Comparison of ENCODE assay signal across 10 cellular contexts in genomic region chr13:25371608-25372274, GRCh38. TPM values are rescaled to one million over a fixed set of nuclear protein-coding genes. Genes with fewer than 3 reads are reported as not detected.
DNase-seq lines count a peak whose midpoint lies in the region; ATAC-seq lines count a peak whose summit lies in the region.
"Had no signal": no experiment of that assay in that cellular context is flagged by ENCODE, and none has a peak within 500 bp of the region (broad histone marks: within the 10 kb centered on the region; RNA-seq: fewer than 3 reads in every experiment).

TSS of gene ATP8A2 (plus strand) at chr13:25371974. CDS start at chr13:25372213, 239 bp downstream.

- H3K9me3 Mint-ChIP-seq in activated CD4-positive, alpha-beta T cell treated with anti-CD3 and anti-CD28 coated beads for 36 hours (ENCODE audit: low read depth), result no peaks in the 10 kb centered on the region
- H3K9me3 Mint-ChIP-seq in activated T-cell treated with anti-CD3 and anti-CD28 coated beads, Interleukin-2, amount 50 U/mL, for 72 hours, result no peaks in the 10 kb centered on the region

- H3K4me3 Mint-ChIP-seq in activated CD4-positive, alpha-beta T cell treated with anti-CD3 and anti-CD28 coated beads for 36 hours, result peak within 1 kb of the TSS; percentile 56
- H3K4me3 Mint-ChIP-seq in activated T-cell treated with anti-CD3 and anti-CD28 coated beads, Interleukin-2, amount 50 U/mL, for 72 hours, result peak within 1 kb of the TSS; percentile 56 to 74

- H3K27me3 Mint-ChIP-seq in activated CD4-positive, alpha-beta T cell treated with anti-CD3 and anti-CD28 coated beads for 36 hours, result peaks cover 62% of the 10 kb centered on the region
- peaks cover 73% of the 10 kb centered on the region for H3K27me3 Mint-ChIP-seq in activated T-cell treated with anti-CD3 and anti-CD28 coated beads, Interleukin-2, amount 50 U/mL, for 72 hours (ENCODE audit: low read depth)

- H3K4me3 ChIP-seq in iPS-11a (ENCODE audit: low read depth, low read length), result peak within 1 kb of the TSS; percentile 55
- H3K4me3 ChIP-seq in stomach smooth muscle (ENCODE audit: low read length in 2 of 2), result peak within 1 kb of the TSS; percentile 40 to 46

- peaks cover 5% of the 10 kb centered on the region for H3K4me1 ChIP-seq in stomach smooth muscle (ENCODE audit: control insufficient read depth, insufficient read depth, low read length)

- CTCF ChIA-PET in activated CD4-positive, alpha-beta T cell treated with anti-CD3 and anti-CD28 coated beads for 36 hours (lab: Charles Lee), result no interaction called here

- H3K36me3 Mint-ChIP-seq in activated CD4-positive, alpha-beta T cell treated with anti-CD3 and anti-CD28 coated beads for 36 hours (ENCODE audit: low read depth), result no peaks in the 10 kb centered on the region
- H3K36me3 Mint-ChIP-seq in activated T-cell treated with anti-CD3 and anti-CD28 coated beads, Interleukin-2, amount 50 U/mL, for 72 hours (ENCODE audit: insufficient read depth in 2 of 2), result no peaks in the 10 kb centered on the region

- H3K9ac ChIP-seq in stomach smooth muscle (ENCODE audit: low read length in 2 of 2), result no peak within 1 kb of the TSS

- no peaks in the 10 kb centered on the region for H3K9me3 ChIP-seq in stomach smooth muscle (ENCODE audit: control insufficient read depth in 2 of 2, low read length in 2 of 2)

- peaks cover 6% of the 10 kb centered on the region for H3K4me1 Mint-ChIP-seq in activated CD4-positive, alpha-beta T cell treated with anti-CD3 and anti-CD28 coated beads for 36 hours
- peaks cover 4% of the 10 kb centered on the region for H3K4me1 Mint-ChIP-seq in activated T-cell treated with anti-CD3 and anti-CD28 coated beads, Interleukin-2, amount 50 U/mL, for 72 hours (ENCODE audit: low read depth)

- DNase-seq in activated CD4-positive, alpha-beta T cell treated with anti-CD3 and anti-CD28 coated beads for 36 hours, result no peak
- DNase-seq in activated CD4-positive, alpha-beta T cell treated with anti-CD3 and anti-CD28 coated beads for 48 hours, result no peak
- no peak for DNase-seq in activated T-cell treated with anti-CD3 and anti-CD28 coated beads, Interleukin-2, amount 50 U/mL, for 72 hours
- DNase-seq in NK-92 (lab: John Stamatoyannopoulos, UW; ENCODE audit: unreplicated experiment) (no peak), A172 (ENCODE audit: low spot score) (no peak), NCI-H510A (lab: John Stamatoyannopoulos, UW) (no peak)
- DNase-seq: DND-41 had no signal

- no peaks in the 10 kb centered on the region for H3K36me3 ChIP-seq in stomach smooth muscle (ENCODE audit: control insufficient read depth in 2 of 2, insufficient read depth in 2 of 2, low read length in 2 of 2)

- H3K27ac ChIP-seq in stomach smooth muscle (ENCODE audit: low read length), result no peak within 1 kb of the TSS
- H3K27ac ChIP-seq: HL-60 had no signal

- POLR2A ChIA-PET in activated CD4-positive, alpha-beta T cell treated with anti-CD3 and anti-CD28 coated beads for 36 hours (lab: Charles Lee), result no interaction called here

- peak within 1 kb of the TSS; percentile 47 for H3K27ac Mint-ChIP-seq in activated CD4-positive, alpha-beta T cell treated with anti-CD3 and anti-CD28 coated beads for 36 hours
- H3K27ac Mint-ChIP-seq in activated T-cell treated with anti-CD3 and anti-CD28 coated beads, Interleukin-2, amount 50 U/mL, for 72 hours, result no peak within 1 kb of the TSS

- H3K27me3 ChIP-seq in stomach smooth muscle (ENCODE audit: control insufficient read depth in 1 of 2, insufficient read depth in 2 of 2, low read length in 2 of 2), result peaks cover 30 to 32% of the 10 kb centered on the region in 2 donors

- intact Hi-C loops in activated CD4-positive, alpha-beta T cell treated with anti-CD3 and anti-CD28 coated beads for 36 hours (cut with DNase I, micrococcal nuclease), result loop anchor here in 1 of 2 experiments (2.0 to 10.0 kb wide), 2 partner anchors 287 to 377 kb away; no protein-coding TSS in a partner anchor

- ATAC-seq in activated CD4-positive, alpha-beta T cell treated with anti-CD3 and anti-CD28 coated beads for 36 hours, result peak; percentile 19
- ATAC-seq in activated T-cell treated with anti-CD3 and anti-CD28 coated beads, Interleukin-2, amount 50 U/mL, for 72 hours (replicated peaks in 1 of 2), result peak; percentile 54 to 56

RNA-seq across cellular contexts. Expression of gene ATP8A2, which starts in this region (rescaled TPM):
- total RNA-seq in activated CD4-positive, alpha-beta T cell treated with anti-CD3 and anti-CD28 coated beads for 36 hours, result under 1 TPM; 0.30 to 0.39 TPM
- total RNA-seq in activated T-cell treated with anti-CD3 and anti-CD28 coated beads, Interleukin-2, amount 50 U/mL, for 72 hours, result under 1 TPM; 0.67 to 0.74 TPM
- 1.1 and 1.2 TPM in 2 replicates for total RNA-seq in A172 (2014; rRNA removed; shearing (Covaris generic))

Comparison
In these comparisons a context has a peak if more than half of its experiments do, and no peak if none do; other contexts are left out.
1. Peak in ATAC-seq in activated CD4-positive, alpha-beta T cell treated with anti-CD3 and anti-CD28 coated beads for 36 hours; RNA of the gene not detected or under 1 TPM.
2. Peak in ATAC-seq in activated T-cell treated with anti-CD3 and anti-CD28 coated beads, Interleukin-2, amount 50 U/mL, for 72 hours; RNA of the gene not detected or under 1 TPM.